In the genomic region with DNA sequence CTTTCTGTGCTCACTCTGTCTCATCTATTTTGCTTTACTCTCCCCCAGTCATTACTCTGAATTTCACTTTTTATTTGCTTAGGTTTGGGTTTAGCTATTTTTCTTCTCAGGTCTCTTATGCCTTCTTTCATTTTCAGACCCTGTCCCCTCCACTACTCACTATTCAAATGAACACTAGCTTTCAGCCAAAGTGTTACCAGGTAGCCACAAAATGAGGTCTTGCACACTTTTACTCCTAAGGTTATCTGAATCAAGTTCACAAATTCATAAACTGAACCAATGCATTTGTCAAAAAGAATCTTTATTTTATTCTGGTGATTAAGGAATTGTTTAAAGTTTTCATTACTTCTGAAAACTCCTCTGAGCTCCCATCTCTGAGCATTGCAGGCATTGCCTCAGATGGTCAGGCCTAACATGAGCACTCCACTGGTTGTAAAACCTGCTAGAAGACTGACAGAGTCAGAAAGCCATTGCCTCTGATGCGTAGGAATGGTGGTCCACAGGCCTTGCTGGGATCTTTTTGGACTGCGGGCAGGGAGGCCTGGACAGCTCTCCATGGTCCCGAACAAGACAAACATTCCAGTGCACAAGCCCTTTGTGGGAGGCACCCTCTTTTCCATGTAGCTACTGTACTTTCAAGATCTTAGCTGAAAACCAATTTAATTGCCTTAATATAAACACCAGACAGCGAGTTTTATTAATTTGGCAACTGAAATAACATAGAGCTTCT, we compare ENCODE assay signal across 10 cellular contexts. TPM values are rescaled to one million over a fixed set of nuclear protein-coding genes. Genes with fewer than 3 reads are reported as not detected.
DNase-seq lines count a peak whose midpoint lies in the region; ATAC-seq and TF ChIP-seq lines count a peak whose summit lies in the region.
"Had no signal": no experiment of that assay in that cellular context is flagged by ENCODE, and none has a peak within 500 bp of the region (broad histone marks: within the 10 kb centered on the region; RNA-seq: fewer than 3 reads in every experiment).

No MANE protein-coding gene starts in this region.

- DNase-seq in PC-9 (no peak), MG63 (no peak), NCI-H2081 (lab: John Stamatoyannopoulos, UW) (no peak), HEK293T (ENCODE audit: extremely low spot score) (no peak)
- DNase-seq in naive thymus-derived CD8-positive, alpha-beta T cell = no peak
- no peak for DNase-seq in activated CD8-positive, alpha-beta memory T cell treated with anti-CD3 and anti-CD28 coated beads, Interleukin-2, amount 50 U/mL, for 4 hours
- DNase-seq: caudate nucleus, thyroid gland had no signal

- no TSS peak for BruUV-seq in PC-9 (replicated peaks; lab: Mats Ljungman, UMichigan)

- H3K4me1 ChIP-seq in HEK293 (ENCODE audit: control insufficient read depth, insufficient read depth, low read length) (peaks cover 10% of the 10 kb centered on the region), PC-9 (replicated peaks; ENCODE audit: insufficient read depth) (peaks cover 33% of the 10 kb centered on the region)

- POLR2A ChIA-PET in HEK293 (lab: Yijun Ruan, JAX) = no interaction called here
- POLR2A ChIA-PET in PC-9 (lab: Charles Lee; ENCODE audit: unreplicated experiment) = interaction anchor here (1.1 kb wide), 1 partner anchor 11 kb away, joined by 4 read pairs; no protein-coding TSS in a partner anchor
- POLR2A ChIA-PET in naive thymus-derived CD8-positive, alpha-beta T cell (lab: Charles Lee) = interaction anchor here (0.7 to 1.8 kb wide), 6 partner anchors 15 to 219 kb away, joined by 3 to 5 read pairs (median 3); no protein-coding TSS in a partner anchor
- POLR2A ChIA-PET in HEK293T (lab: Yijun Ruan, JAX) = interaction anchor here (1.0 kb wide), 1 partner anchor 18 kb away, joined by 4 read pairs; no protein-coding TSS in a partner anchor

- TF ChIP-seq CTCF in HEK293 (tag by site-specific recombination; IDR thresholded peaks at IDR 0.05) (no peak), PC-9 (conservative IDR thresholded peaks at IDR 0.05) (no peak)

- H3K9me3 Mint-ChIP-seq in naive thymus-derived CD8-positive, alpha-beta T cell = no peaks in the 10 kb centered on the region

- peaks cover 27% of the 10 kb centered on the region for H3F3A ChIP-seq in PC-9 (ENCODE audit: insufficient read depth, low read depth)

- peaks cover 16% of the 10 kb centered on the region for H3K79me2 ChIP-seq in PC-9 (ENCODE audit: low read depth)

- H3K4me3 Mint-ChIP-seq in naive thymus-derived CD8-positive, alpha-beta T cell = peak overlapping the region in 9 of 10 donors; percentile 8 to 79 (median 21)

- no peaks in the 10 kb centered on the region for H3K9me2 ChIP-seq in PC-9 (ENCODE audit: insufficient read depth)

- no peaks in the 10 kb centered on the region for H4K20me1 ChIP-seq in PC-9 (ENCODE audit: insufficient read depth)

- H3K4me3 ChIP-seq in HEK293 (ENCODE audit: low read depth, low read length) (no peak overlapping the region), PC-9 (no peak overlapping the region), MG63 (no peak overlapping the region)
- H3K4me3 ChIP-seq: thyroid gland had no signal

- H2AFZ ChIP-seq in PC-9 = no peak overlapping the region

- no peaks in the 10 kb centered on the region for H3K27me3 Mint-ChIP-seq in naive thymus-derived CD8-positive, alpha-beta T cell

- CTCF ChIA-PET in HEK293 (lab: Yijun Ruan, JAX) (interaction anchor here (0.6 to 1.3 kb wide), 4 partner anchors 8 to 184 kb away, joined by 3 to 5 read pairs (median 4); no protein-coding TSS in a partner anchor), PC-9 (lab: Charles Lee) (interaction anchor here (0.6 to 0.7 kb wide), 2 partner anchors 11 to 1125 kb away, joined by 3 to 5 read pairs; no protein-coding TSS in a partner anchor), HEK293T (lab: Yijun Ruan, JAX) (no interaction called here)

- peak; percentile 88 for ATAC-seq in GM18520 (IDR thresholded peaks at IDR 0.05; ENCODE audit: unreplicated experiment)
- no peak for ATAC-seq in naive thymus-derived CD8-positive, alpha-beta T cell

- H3K27me3 ChIP-seq in PC-9 (ENCODE audit: insufficient read depth, low read depth) (no peaks in the 10 kb centered on the region), MG63 (no peaks in the 10 kb centered on the region)
- H3K27me3 ChIP-seq: thyroid gland had no signal

- intact Hi-C loops in PC-9 (cut with micrococcal nuclease; ENCODE audit: unreplicated experiment) = loop anchor here (2.0 to 5.0 kb wide), 2 partner anchors 18 to 48 kb away; a partner anchor contains a TSS

- H3K9me3 ChIP-seq in HEK293 (ENCODE audit: control insufficient read depth, insufficient read depth, low read depth, low read length) (no peaks in the 10 kb centered on the region), PC-9 (ENCODE audit: insufficient read depth, low read depth) (no peaks in the 10 kb centered on the region), MG63 (peaks cover 2% of the 10 kb centered on the region; the same call in 1 of the 2 replicates)
- H3K9me3 ChIP-seq: thyroid gland had no signal

- peaks cover 36 to 77% (median 62%) of the 10 kb centered on the region in 4 donors for H3K4me1 Mint-ChIP-seq in naive thymus-derived CD8-positive, alpha-beta T cell

- H3K36me3 ChIP-seq in HEK293 (ENCODE audit: control insufficient read depth in 2 of 2, insufficient read depth in 1 of 2, low read length in 2 of 2) (peaks cover 0 to 7% of the 10 kb centered on the region in 2 experiments; a peak in 1 of 3 replicates), PC-9 (ENCODE audit: low read depth) (no peaks in the 10 kb centered on the region), MG63 (peaks cover 3% of the 10 kb centered on the region; the same call in 1 of the 2 replicates)
- H3K36me3 ChIP-seq: thyroid gland had no signal

- peaks cover 0 to 17% (median 10%) of the 10 kb centered on the region in 3 donors for H3K36me3 Mint-ChIP-seq in naive thymus-derived CD8-positive, alpha-beta T cell

- H3K27ac ChIP-seq in HEK293 (ENCODE audit: extremely low read depth, low read depth, low read length) (no peak overlapping the region), PC-9 (peak overlapping the region; percentile 78)

- H3K27ac Mint-ChIP-seq in naive thymus-derived CD8-positive, alpha-beta T cell = peak overlapping the region; percentile 30 to 93 (median 86)

- peak overlapping the region; percentile 63 for H3K4me2 ChIP-seq in PC-9

TF ChIP-seq in HEK293, 187 proteins besides CTCF, POLR2A, EP300 and RAD21 (continues in another document):
- TF ChIP-seq, protein P1, sequence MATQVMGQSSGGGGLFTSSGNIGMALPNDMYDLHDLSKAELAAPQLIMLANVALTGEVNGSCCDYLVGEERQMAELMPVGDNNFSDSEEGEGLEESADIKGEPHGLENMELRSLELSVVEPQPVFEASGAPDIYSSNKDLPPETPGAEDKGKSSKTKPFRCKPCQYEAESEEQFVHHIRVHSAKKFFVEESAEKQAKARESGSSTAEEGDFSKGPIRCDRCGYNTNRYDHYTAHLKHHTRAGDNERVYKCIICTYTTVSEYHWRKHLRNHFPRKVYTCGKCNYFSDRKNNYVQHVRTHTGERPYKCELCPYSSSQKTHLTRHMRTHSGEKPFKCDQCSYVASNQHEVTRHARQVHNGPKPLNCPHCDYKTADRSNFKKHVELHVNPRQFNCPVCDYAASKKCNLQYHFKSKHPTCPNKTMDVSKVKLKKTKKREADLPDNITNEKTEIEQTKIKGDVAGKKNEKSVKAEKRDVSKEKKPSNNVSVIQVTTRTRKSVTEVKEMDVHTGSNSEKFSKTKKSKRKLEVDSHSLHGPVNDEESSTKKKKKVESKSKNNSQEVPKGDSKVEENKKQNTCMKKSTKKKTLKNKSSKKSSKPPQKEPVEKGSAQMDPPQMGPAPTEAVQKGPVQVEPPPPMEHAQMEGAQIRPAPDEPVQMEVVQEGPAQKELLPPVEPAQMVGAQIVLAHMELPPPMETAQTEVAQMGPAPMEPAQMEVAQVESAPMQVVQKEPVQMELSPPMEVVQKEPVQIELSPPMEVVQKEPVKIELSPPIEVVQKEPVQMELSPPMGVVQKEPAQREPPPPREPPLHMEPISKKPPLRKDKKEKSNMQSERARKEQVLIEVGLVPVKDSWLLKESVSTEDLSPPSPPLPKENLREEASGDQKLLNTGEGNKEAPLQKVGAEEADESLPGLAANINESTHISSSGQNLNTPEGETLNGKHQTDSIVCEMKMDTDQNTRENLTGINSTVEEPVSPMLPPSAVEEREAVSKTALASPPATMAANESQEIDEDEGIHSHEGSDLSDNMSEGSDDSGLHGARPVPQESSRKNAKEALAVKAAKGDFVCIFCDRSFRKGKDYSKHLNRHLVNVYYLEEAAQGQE (tag by site-specific recombination; IDR thresholded peaks at IDR 0.05) = peak; percentile 78
- no peak for TF ChIP-seq ZNF335 (tag by site-specific recombination; conservative IDR thresholded peaks at IDR 0.05)

TF ChIP-seq in HEK293T, 16 proteins besides CTCF, POLR2A, EP300 and RAD21:
- no peak for TF ChIP-seq BHLHE40 (IDR thresholded peaks at IDR 0.05; ENCODE audit: borderline replicate concordance)
- no peak for TF ChIP-seq CTBP1 (IDR thresholded peaks at IDR 0.05; ENCODE audit: borderline replicate concordance)
- TF ChIP-seq ELF4 (IDR thresholded peaks at IDR 0.05) = no peak
- no peak for TF ChIP-seq FOXM1 (IDR thresholded peaks at IDR 0.05; ENCODE audit: borderline replicate concordance)
- TF ChIP-seq SP1 (IDR thresholded peaks at IDR 0.05) = no peak
- no peak for TF ChIP-seq L3MBTL2 (conservative IDR thresholded peaks at IDR 0.05)
- no peak for TF ChIP-seq NFRKB (IDR thresholded peaks at IDR 0.05)
- TF ChIP-seq LEF1 (IDR thresholded peaks at IDR 0.05; ENCODE audit: borderline replicate concordance) = no peak
- TF ChIP-seq, protein P2, sequence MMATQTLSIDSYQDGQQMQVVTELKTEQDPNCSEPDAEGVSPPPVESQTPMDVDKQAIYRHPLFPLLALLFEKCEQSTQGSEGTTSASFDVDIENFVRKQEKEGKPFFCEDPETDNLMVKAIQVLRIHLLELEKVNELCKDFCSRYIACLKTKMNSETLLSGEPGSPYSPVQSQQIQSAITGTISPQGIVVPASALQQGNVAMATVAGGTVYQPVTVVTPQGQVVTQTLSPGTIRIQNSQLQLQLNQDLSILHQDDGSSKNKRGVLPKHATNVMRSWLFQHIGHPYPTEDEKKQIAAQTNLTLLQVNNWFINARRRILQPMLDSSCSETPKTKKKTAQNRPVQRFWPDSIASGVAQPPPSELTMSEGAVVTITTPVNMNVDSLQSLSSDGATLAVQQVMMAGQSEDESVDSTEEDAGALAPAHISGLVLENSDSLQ (IDR thresholded peaks at IDR 0.05) = no peak
- no peak for TF ChIP-seq HDGF (IDR thresholded peaks at IDR 0.05; ENCODE audit: borderline replicate concordance)
- TF ChIP-seq ZNF384 (IDR thresholded peaks at IDR 0.05) = no peak
- no peak for TF ChIP-seq SUZ12 (IDR thresholded peaks at IDR 0.05)

RNA-seq across cellular contexts. Expression of a gene that starts 48.5 kb away (rescaled TPM):
- total RNA-seq in PC-9 (2021) = 53.3 and 80.3 TPM in 2 replicates
- total RNA-seq in naive thymus-derived CD8-positive, alpha-beta T cell = 100 to 1,000 TPM; 521 to 531 TPM
- 100 to 1,000 TPM; 159 to 317 (median 317) TPM for polyA plus RNA-seq in naive thymus-derived CD8-positive, alpha-beta T cell
- 48.7 and 69.0 TPM in 2 replicates for total RNA-seq in MG63 (2014; rRNA removed; shearing (Covaris generic); ENCODE audit: low replicate concordance)
